ENCODE assay signal across 19 cellular contexts in genomic region chr4:24076811-24077210, GRCh38.
DNase-seq lines count a peak whose midpoint lies in the region; ATAC-seq, FAIRE-seq and TF ChIP-seq lines count a peak whose summit lies in the region.
"Had no signal": no experiment of that assay in that cellular context is flagged by ENCODE, and none has a peak within 500 bp of the region (broad histone marks: within the 10 kb centered on the region; RNA-seq: fewer than 3 reads in every experiment).

No MANE protein-coding gene starts in this region.

- no peak for ATAC-seq in SK-N-SH treated with all-trans-retinoic acid at 6 μM for 48 hours
- no peak for ATAC-seq in K562
- peak; percentile 15 for ATAC-seq in left lobe of liver
- ATAC-seq in PC-3, result no peak
- ATAC-seq: GM12878 had no signal

- H3K9me2 ChIP-seq in SK-N-SH (no peaks in the 10 kb centered on the region), PC-3 (replicated peaks; ENCODE audit: low read length) (no peaks in the 10 kb centered on the region)

- no peaks in the 10 kb centered on the region for H3K79me2 ChIP-seq in SK-N-SH (ENCODE audit: insufficient read depth)
- H3K79me2 ChIP-seq in K562 (ENCODE audit: control insufficient read depth, insufficient read depth, low read length), result no peaks in the 10 kb centered on the region
- H3K79me2 ChIP-seq in PC-3 (ENCODE audit: low read length), result no peaks in the 10 kb centered on the region

- TF ChIP-seq POLR2A in K562 (conservative IDR thresholded peaks at IDR 0.05), result no peak

- CTCF ChIA-PET in SK-N-SH (lab: Yijun Ruan, JAX) (no interaction called here), K562 (lab: Yijun Ruan, JAX; ENCODE audit: low intra/inter-chr PET ratio) (no interaction called here), PC-3 (lab: Charles Lee) (no interaction called here)

- no peak overlapping the region for H3K4me2 ChIP-seq in SK-N-SH
- no peak overlapping the region for H3K4me2 ChIP-seq in K562 (ENCODE audit: insufficient read depth, low read length)
- no peak overlapping the region for H3K4me2 ChIP-seq in PC-3 (ENCODE audit: low read length)

- TF ChIP-seq EP300 in SK-N-SH (IDR thresholded peaks at IDR 0.05; ENCODE audit: borderline replicate concordance in 1 of 2, low read depth in 1 of 2, low read length in 1 of 2) (no peak), K562 (IDR thresholded peaks at IDR 0.05; ENCODE audit: low read length) (no peak)

- no peak for FAIRE-seq in K562 (lab: Jason Lieb, UNC)
- FAIRE-seq: GM12878, H1 had no signal

- H3K9me3 ChIP-seq in SK-N-SH, result no peaks in the 10 kb centered on the region
- no peaks in the 10 kb centered on the region for H3K9me3 ChIP-seq in K562 (replicated peaks; ENCODE audit: control insufficient read depth, insufficient read depth, low read depth, low read length)
- no peaks in the 10 kb centered on the region for H3K9me3 ChIP-seq in PC-3 (ENCODE audit: low read length)
- H3K9me3 ChIP-seq: BE2C, Caco-2 had no signal

- H3K9ac ChIP-seq in SK-N-SH (no peak overlapping the region), K562 (ENCODE audit: insufficient read depth in 1 of 2, low read depth in 2 of 2, low read length in 2 of 2) (no peak overlapping the region), PC-3 (ENCODE audit: low read length) (no peak overlapping the region)

- POLR2A ChIA-PET in SK-N-SH (lab: Yijun Ruan, JAX), result no interaction called here
- POLR2A ChIA-PET in K562 (lab: Yijun Ruan, JAX), result no interaction called here
- POLR2A ChIA-PET in PC-3 (lab: Charles Lee; ENCODE audit: unreplicated experiment), result no interaction called here

- H3F3A ChIP-seq in SK-N-SH (replicated peaks; ENCODE audit: insufficient read depth) (no peaks in the 10 kb centered on the region), PC-3 (ENCODE audit: low read length, unreplicated experiment) (no peaks in the 10 kb centered on the region)

- intact Hi-C loops in K562 (cut with micrococcal nuclease) (no loop called here), PC-3 (cut with micrococcal nuclease) (no loop called here)

- H4K20me1 ChIP-seq in SK-N-SH (ENCODE audit: insufficient read depth) (no peaks in the 10 kb centered on the region), K562 (replicated peaks; ENCODE audit: control insufficient read depth, insufficient read depth, low read length) (no peaks in the 10 kb centered on the region), PC-3 (ENCODE audit: low read length) (no peaks in the 10 kb centered on the region)

- H2AFZ ChIP-seq in SK-N-SH (ENCODE audit: low read depth), result no peak overlapping the region
- H2AFZ ChIP-seq in K562 (ENCODE audit: low read depth, low read length), result no peak overlapping the region
- H2AFZ ChIP-seq in PC-3 (ENCODE audit: low read length), result no peak overlapping the region

- BruUV-seq in K562 (replicated peaks; lab: Mats Ljungman, UMichigan) (no TSS peak), PC-3 (replicated peaks; lab: Mats Ljungman, UMichigan) (no TSS peak)

- no peak for DNase-seq in SK-N-SH
- no peak for DNase-seq in K562 (ENCODE audit: extremely low read depth in 1 of 4, low spot score in 3 of 4)
- no peak for DNase-seq in left lobe of liver (ENCODE audit: low spot score)
- DNase-seq in activated gamma-delta T cell (lab: John Stamatoyannopoulos, UW), result no peak
- DNase-seq in PC-3, result no peak
- DNase-seq in Kasumi-1 (lab: John Stamatoyannopoulos, UW), result no peak
- DNase-seq: 8988T; BE2C; C1 segment of cervical spinal cord; Caco-2; CD4-positive, CD25-positive, alpha-beta regulatory T cell; CD8-positive, alpha-beta memory T cell; DMS153; DMS79 treated with DMSO at 0.1 percent for 48 hours; GF-D8; H9 had no signal

- no peaks in the 10 kb centered on the region for H3K36me3 ChIP-seq in SK-N-SH (replicated peaks in 1 of 2; ENCODE audit: control insufficient read depth in 1 of 2, insufficient read depth in 2 of 2, low read length in 1 of 2)
- no peaks in the 10 kb centered on the region for H3K36me3 ChIP-seq in K562 (ENCODE audit: control insufficient read depth, insufficient read depth, low read length)
- H3K36me3 ChIP-seq in PC-3 (ENCODE audit: low read depth, low read length), result no peaks in the 10 kb centered on the region
- H3K36me3 ChIP-seq: BE2C had no signal

- TF ChIP-seq CTCF in SK-N-SH (IDR thresholded peaks at IDR 0.05) (no peak), K562 (IDR thresholded peaks at IDR 0.05 in 2 of 3, conservative IDR thresholded peaks at IDR 0.05 in 1 of 3; ENCODE audit: insufficient read depth in 2 of 3, low read depth in 1 of 3, low read length in 3 of 3) (no peak), PC-3 (conservative IDR thresholded peaks at IDR 0.05; ENCODE audit: low read depth, low read length) (no peak)

- H3K4me1 ChIP-seq in SK-N-SH (ENCODE audit: control insufficient read depth in 1 of 2, insufficient read depth in 2 of 2, low read depth in 1 of 2, low read length in 1 of 2) (no peaks in the 10 kb centered on the region), K562 (replicated peaks in 1 of 2; ENCODE audit: control insufficient read depth in 2 of 2, insufficient read depth in 2 of 2, low read length in 2 of 2) (no peaks in the 10 kb centered on the region), PC-3 (ENCODE audit: insufficient read depth, low read length) (no peaks in the 10 kb centered on the region)
- H3K4me1 ChIP-seq: BE2C, Caco-2 had no signal

- H3K27me3 ChIP-seq in SK-N-SH (ENCODE audit: insufficient read depth) (no peaks in the 10 kb centered on the region), K562 (ENCODE audit: control insufficient read depth in 2 of 2, insufficient read depth in 2 of 2, low read length in 2 of 2) (no peaks in the 10 kb centered on the region), PC-3 (ENCODE audit: low read length) (no peaks in the 10 kb centered on the region)

- H3K9me1 ChIP-seq in K562 (ENCODE audit: control insufficient read depth, insufficient read depth, low read length), result no peaks in the 10 kb centered on the region

- H3K4me3 ChIP-seq in SK-N-SH (ENCODE audit: low read depth in 2 of 2, low read length in 1 of 2) (no peak overlapping the region), K562 (no peak overlapping the region), PC-3 (ENCODE audit: low read length) (no peak overlapping the region)
- H3K4me3 ChIP-seq: GM12878 had no signal

- WGBS in SK-N-SH (ENCODE audit: low lambda C conversion rate), result 6% methylated on average over 1 of the region's 1 CpG
- 0% methylated on average over 1 of the region's 1 CpG for WGBS in K562 (ENCODE audit: insufficient coverage, low coverage, missing lambda C conversion rate)

- in situ Hi-C loops in K562 (cut with MboI), result no loop called here

- H3K27ac ChIP-seq in SK-N-SH (ENCODE audit: low read depth in 2 of 2, low read length in 1 of 2) (no peak overlapping the region), K562 (ENCODE audit: extremely low read depth, low read depth, low read length) (no peak overlapping the region), PC-3 (ENCODE audit: low read length) (no peak overlapping the region)

- TF ChIP-seq RAD21 in SK-N-SH (IDR thresholded peaks at IDR 0.05; ENCODE audit: low read length) (no peak), K562 (CRISPR knock-in tag; conservative IDR thresholded peaks at IDR 0.05 in 1 of 2, IDR thresholded peaks at IDR 0.05 in 1 of 2) (no peak)

TF ChIP-seq in SK-N-SH, 30 proteins besides CTCF, POLR2A, EP300 and RAD21:
- TF ChIP-seq GATA2 (CRISPR knock-in tag; IDR thresholded peaks at IDR 0.05) (no peak), NFIC (IDR thresholded peaks at IDR 0.05; ENCODE audit: borderline replicate concordance) (0 out of 2 replicates have a peak, but pooled peaks have one; percentile 14)
TF ChIP-seq in SK-N-SH: peak in this region for 1.

TF ChIP-seq in SK-N-SH treated with all-trans-retinoic acid at 6 μM for 48 hours, 23 proteins besides CTCF, POLR2A, EP300 and RAD21:
- no peak for TF ChIP-seq ZNF8 (CRISPR knock-in tag; IDR thresholded peaks at IDR 0.05)
- TF ChIP-seq SNAI2 (CRISPR knock-in tag; IDR thresholded peaks at IDR 0.05), result no peak
- TF ChIP-seq PPARA (CRISPR knock-in tag; IDR thresholded peaks at IDR 0.05; ENCODE audit: borderline replicate concordance), result no peak
- TF ChIP-seq POU6F1 (CRISPR knock-in tag; IDR thresholded peaks at IDR 0.05; ENCODE audit: borderline replicate concordance, low read depth), result no peak
- TF ChIP-seq OSR1 (CRISPR knock-in tag; IDR thresholded peaks at IDR 0.05), result no peak
- TF ChIP-seq GLIS3 (CRISPR knock-in tag; IDR thresholded peaks at IDR 0.05), result no peak
- no peak for TF ChIP-seq ZFP3 (CRISPR knock-in tag; IDR thresholded peaks at IDR 0.05)

TF ChIP-seq in K562, 482 proteins besides CTCF, POLR2A, EP300 and RAD21:
- TF ChIP-seq NFIX (CRISPR knock-in tag; IDR thresholded peaks at IDR 0.05; ENCODE audit: low read depth) (peak; percentile 98), SMAD1 (IDR thresholded peaks at IDR 0.05; ENCODE audit: low read depth, low read length, partially characterized antibody) (peak; percentile 31), BCOR (IDR thresholded peaks at IDR 0.05) (no peak), NFIC (IDR thresholded peaks at IDR 0.05) (peak; percentile 99)

Comparison
In these comparisons a context has a peak if more than half of its experiments do, and no peak if none do; other contexts are left out.
1. Of the 27 proteins assayed by ChIP-seq in both K562 and SK-N-SH: peak only in K562: none; only in SK-N-SH: none; in both: NFIC; in neither: 26.